In the genomic region with DNA sequence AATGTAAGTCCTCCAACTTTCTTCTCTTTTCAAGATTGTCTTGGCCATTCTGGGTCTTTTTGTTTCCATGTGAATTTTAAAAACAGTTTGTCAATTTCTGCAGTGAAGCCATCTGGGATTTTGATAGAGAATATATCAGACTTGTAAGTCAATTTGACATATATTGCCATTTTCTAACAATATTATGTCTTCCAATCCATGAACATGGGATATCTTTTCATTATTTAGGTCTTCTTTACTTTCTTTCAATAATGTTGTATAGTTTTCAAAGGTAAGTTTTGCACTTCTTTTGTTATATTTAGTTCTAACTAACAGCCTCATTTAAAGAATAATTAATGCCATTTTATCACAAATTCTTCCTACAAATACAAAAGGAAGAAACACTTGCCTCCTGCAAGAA, we compare ENCODE assay signal across 31 cellular contexts.
"Had no signal": no experiment of that assay in that cellular context is flagged by ENCODE, and none has a peak within 500 bp of the region (broad histone marks: within the 10 kb centered on the region; RNA-seq: fewer than 3 reads in every experiment).

No MANE protein-coding gene starts in this region.

- ATAC-seq: activated naive CD4-positive, alpha-beta T cell treated with anti-CD3 and anti-CD28 coated beads, Interleukin-2, amount 50 U/mL, for 72 hours; activated naive CD8-positive, alpha-beta T cell treated with anti-CD3 and anti-CD28 coated beads, Interleukin-2, amount 50 U/mL, for 24 hours; activated T-cell treated with anti-CD3 and anti-CD28 coated beads, Interleukin-2, amount 50 U/mL, for 4 hours; activated T-cell treated with anti-CD3 and anti-CD28 coated beads, Interleukin-2, amount 50 U/mL, for 72 hours; activated T-helper 17 cell treated with anti-CD3 and anti-CD28 coated beads, Interleukin-2, amount 50 U/mL, for 72 hours; body of pancreas had no signal

- H3K9me3 ChIP-seq: adrenal gland, body of pancreas, breast epithelium had no signal

- DNase-seq: activated effector memory CD4-positive, alpha-beta T cell treated with Interleukin-2 at 50 U/mL for 16 hours; activated gamma-delta T cell; activated gamma-delta T cell treated with Interleukin-2 at 50 U/mL for 16 hours; activated naive CD4-positive, alpha-beta T cell; activated naive CD4-positive, alpha-beta T cell treated with anti-CD3 and anti-CD28 coated beads for 36 hours; activated naive CD4-positive, alpha-beta T cell treated with anti-CD3 and anti-CD28 coated beads, Interleukin-2, amount 10 ng/mL, durations not matched to agents 7 days and 5 days; activated naive CD4-positive, alpha-beta T cell treated with anti-CD3 and anti-CD28 coated beads, Interleukin-2, amount 50 U/mL, for 16 hours; activated naive CD4-positive, alpha-beta T cell treated with Interleukin-2 at 50 U/mL for 16 hours; activated naive CD8-positive, alpha-beta T cell treated with anti-CD3 and anti-CD28 coated beads for 36 hours; activated naive CD8-positive, alpha-beta T cell treated with anti-CD3 and anti-CD28 coated beads, Interleukin-2, amount 10 ng/mL, durations not matched to agents 7 days and 5 days; activated naive CD8-positive, alpha-beta T cell treated with anti-CD3 and anti-CD28 coated beads, Interleukin-2, amount 50 U/mL, for 24 hours; activated T-cell treated with anti-CD3 and anti-CD28 coated beads, Interleukin-2, amount 50 U/mL, for 24 hours; activated T-cell treated with anti-CD3 and anti-CD28 coated beads, Interleukin-2, amount 50 U/mL, for 4 hours; activated T-cell treated with anti-CD3 and anti-CD28 coated beads, Interleukin-2, amount 50 U/mL, for 48 hours; activated T-cell treated with anti-CD3 and anti-CD28 coated beads, Interleukin-2, amount 50 U/mL, for 72 hours; adrenal gland; amniotic stem cell; amygdala; anterior cingulate cortex; body of pancreas; brain microvascular endothelial cell; caudate nucleus; central memory CD4-positive, alpha-beta T cell; cerebellar nuclear complex had no signal

- H3K4me3 ChIP-seq: adrenal gland, ascending aorta, body of pancreas, breast epithelium, cardiac muscle cell had no signal

- H3K27ac ChIP-seq: adrenal gland, ascending aorta, body of pancreas, brain microvascular endothelial cell, breast epithelium, cardiac muscle cell had no signal

- H3K27me3 ChIP-seq: adrenal gland, ascending aorta, body of pancreas, brain microvascular endothelial cell, breast epithelium, cardiac muscle cell had no signal

- H3K4me1 ChIP-seq: adrenal gland, breast epithelium had no signal

- FAIRE-seq: astrocyte, bronchial epithelial cell had no signal

- H3K36me3 ChIP-seq: adrenal gland, ascending aorta, brain microvascular endothelial cell, breast epithelium, cardiac muscle cell had no signal
